In genomic region chr15:80619677-80620076, GRCh38 we compare ENCODE assay signal across 10 cellular contexts.
A peak's percentile ranks its signal among the peaks of the same experiment; 100 is the strongest.
DNase-seq lines count a peak whose midpoint lies in the region; ATAC-seq and TF ChIP-seq lines count a peak whose summit lies in the region.
"Had no signal": no experiment of that assay in that cellular context is flagged by ENCODE, and none has a peak within 500 bp of the region (broad histone marks: within the 10 kb centered on the region; RNA-seq: fewer than 3 reads in every experiment).

No MANE protein-coding gene starts in this region.

- H3K4me3 ChIP-seq in fibroblast of the aortic adventitia (ENCODE audit: low read depth, low read length), result no peak overlapping the region

- TF ChIP-seq CTCF in fibroblast of the aortic adventitia (IDR thresholded peaks at IDR 0.05; ENCODE audit: insufficient read depth, low read length), result peak; percentile 56

- peak; percentile 69 for ATAC-seq in SK-N-SH treated with all-trans-retinoic acid at 6 μM for 48 hours
- no peak for ATAC-seq in HG03342 (IDR thresholded peaks at IDR 0.05; ENCODE audit: unreplicated experiment)
- ATAC-seq in GM19023 (IDR thresholded peaks at IDR 0.05; ENCODE audit: unreplicated experiment), result no peak

- peak; percentile 53 for DNase-seq in DMS53 (lab: John Stamatoyannopoulos, UW)
- no peak for DNase-seq in DMS53 treated with DMSO at 0.1 percent for 48 hours (lab: John Stamatoyannopoulos, UW; ENCODE audit: unreplicated experiment)
- peak; percentile 76 for DNase-seq in fibroblast of the aortic adventitia (ENCODE audit: low read depth)
- peak; percentile 15 for DNase-seq in renal cortical epithelial cell (ENCODE audit: low read depth)
- no peak for DNase-seq in HuH-7.5 (ENCODE audit: low spot score)
- DNase-seq: 8988T, NCI-H2029 treated with DMSO at 0.1 percent for 48 hours had no signal

TF ChIP-seq in SK-N-SH treated with all-trans-retinoic acid at 6 μM for 48 hours, 23 proteins besides CTCF, POLR2A, EP300 and RAD21:
- TF ChIP-seq, protein P1, sequence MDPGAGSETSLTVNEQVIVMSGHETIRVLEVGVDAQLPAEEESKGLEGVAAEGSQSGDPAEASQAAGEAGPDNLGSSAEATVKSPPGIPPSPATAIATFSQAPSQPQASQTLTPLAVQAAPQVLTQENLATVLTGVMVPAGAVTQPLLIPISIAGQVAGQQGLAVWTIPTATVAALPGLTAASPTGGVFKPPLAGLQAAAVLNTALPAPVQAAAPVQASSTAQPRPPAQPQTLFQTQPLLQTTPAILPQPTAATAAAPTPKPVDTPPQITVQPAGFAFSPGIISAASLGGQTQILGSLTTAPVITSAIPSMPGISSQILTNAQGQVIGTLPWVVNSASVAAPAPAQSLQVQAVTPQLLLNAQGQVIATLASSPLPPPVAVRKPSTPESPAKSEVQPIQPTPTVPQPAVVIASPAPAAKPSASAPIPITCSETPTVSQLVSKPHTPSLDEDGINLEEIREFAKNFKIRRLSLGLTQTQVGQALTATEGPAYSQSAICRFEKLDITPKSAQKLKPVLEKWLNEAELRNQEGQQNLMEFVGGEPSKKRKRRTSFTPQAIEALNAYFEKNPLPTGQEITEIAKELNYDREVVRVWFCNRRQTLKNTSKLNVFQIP (CRISPR knock-in tag; IDR thresholded peaks at IDR 0.05; ENCODE audit: borderline replicate concordance, low read depth), result no peak
- TF ChIP-seq ZNF70 (CRISPR knock-in tag; IDR thresholded peaks at IDR 0.05) (no peak), SNAI2 (CRISPR knock-in tag; IDR thresholded peaks at IDR 0.05) (no peak), RARB (CRISPR knock-in tag; IDR thresholded peaks at IDR 0.05) (no peak), ZFP30 (CRISPR knock-in tag; IDR thresholded peaks at IDR 0.05) (no peak), CSRNP3 (CRISPR knock-in tag; IDR thresholded peaks at IDR 0.05) (no peak), TSHZ2 (CRISPR knock-in tag; IDR thresholded peaks at IDR 0.05) (no peak), ISL1 (CRISPR knock-in tag; IDR thresholded peaks at IDR 0.05) (no peak), ZNF8 (CRISPR knock-in tag; IDR thresholded peaks at IDR 0.05) (no peak), ZNF565 (CRISPR knock-in tag; conservative IDR thresholded peaks at IDR 0.05; ENCODE audit: low read depth) (no peak), OSR1 (CRISPR knock-in tag; IDR thresholded peaks at IDR 0.05) (no peak), CSDC2 (CRISPR knock-in tag; IDR thresholded peaks at IDR 0.05) (no peak), BACH2 (CRISPR knock-in tag; IDR thresholded peaks at IDR 0.05; ENCODE audit: borderline replicate concordance) (no peak), PPARA (CRISPR knock-in tag; IDR thresholded peaks at IDR 0.05; ENCODE audit: borderline replicate concordance) (no peak), TCF4 (CRISPR knock-in tag; IDR thresholded peaks at IDR 0.05; ENCODE audit: borderline replicate concordance) (no peak), PATZ1 (CRISPR knock-in tag; IDR thresholded peaks at IDR 0.05; ENCODE audit: borderline replicate concordance) (no peak), ZFP3 (CRISPR knock-in tag; IDR thresholded peaks at IDR 0.05) (no peak)
- TF ChIP-seq, protein P2, sequence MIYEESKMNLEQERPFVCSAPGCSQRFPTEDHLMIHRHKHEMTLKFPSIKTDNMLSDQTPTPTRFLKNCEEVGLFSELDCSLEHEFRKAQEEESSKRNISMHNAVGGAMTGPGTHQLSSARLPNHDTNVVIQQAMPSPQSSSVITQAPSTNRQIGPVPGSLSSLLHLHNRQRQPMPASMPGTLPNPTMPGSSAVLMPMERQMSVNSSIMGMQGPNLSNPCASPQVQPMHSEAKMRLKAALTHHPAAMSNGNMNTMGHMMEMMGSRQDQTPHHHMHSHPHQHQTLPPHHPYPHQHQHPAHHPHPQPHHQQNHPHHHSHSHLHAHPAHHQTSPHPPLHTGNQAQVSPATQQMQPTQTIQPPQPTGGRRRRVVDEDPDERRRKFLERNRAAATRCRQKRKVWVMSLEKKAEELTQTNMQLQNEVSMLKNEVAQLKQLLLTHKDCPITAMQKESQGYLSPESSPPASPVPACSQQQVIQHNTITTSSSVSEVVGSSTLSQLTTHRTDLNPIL (CRISPR knock-in tag; IDR thresholded peaks at IDR 0.05; ENCODE audit: low read depth), result no peak

Comparison
In these comparisons a context has a peak if more than half of its experiments do, and no peak if none do; other contexts are left out.
1. DNase-seq: peak in DMS53 (single experiment), fibroblast of the aortic adventitia (single experiment) and renal cortical epithelial cell (single experiment); none in DMS53 treated with DMSO at 0.1 percent for 48 hours (single experiment) and HuH-7.5 (single experiment).